In genomic region chrX:56114437-56114787, GRCh38 we compare ENCODE assay signal across 24 cellular contexts.
"Had no signal": no experiment of that assay in that cellular context is flagged by ENCODE, and none has a peak within 500 bp of the region (broad histone marks: within the 10 kb centered on the region; RNA-seq: fewer than 3 reads in every experiment).

No MANE protein-coding gene starts in this region.

- H3K27ac Mint-ChIP-seq: naive thymus-derived CD4-positive, alpha-beta T cell; natural killer cell; nephron; neural progenitor cell; stimulated activated effector memory CD8-positive, alpha-beta T cell treated with anti-CD3 and anti-CD28 coated beads, Interleukin-12 subunit alpha, Interleukin-12 subunit beta, amount 100 ng/mL, for 72 hours; stimulated activated naive B cell treated with anti-CD40 and anti-IgM and Interleukin-4, amounts not matched to agents 10 μg/mL and 1 μg/mL and 100 μg/mL, for 72 hours; stimulated activated naive CD8-positive, alpha-beta T cell treated with anti-CD3 and anti-CD28 coated beads, Interleukin-15, Interleukin-2, amounts not matched to agents 100 ng/mL and 50 ng/mL, for 24 hours had no signal

- H3K4me1 Mint-ChIP-seq: naive thymus-derived CD4-positive, alpha-beta T cell; natural killer cell; nephron; neural progenitor cell; stimulated activated effector memory CD8-positive, alpha-beta T cell treated with anti-CD3 and anti-CD28 coated beads, Interleukin-12 subunit alpha, Interleukin-12 subunit beta, amount 100 ng/mL, for 72 hours had no signal

- H3K4me1 ChIP-seq: neural progenitor cell, pancreas, psoas muscle, right lobe of liver, sigmoid colon, stomach, thyroid gland, tibial nerve, upper lobe of left lung, vagina had no signal

- H3K27ac ChIP-seq: neural progenitor cell, pancreas, psoas muscle, right lobe of liver, sigmoid colon, stomach, thoracic aorta, thyroid gland, tibial nerve, vagina had no signal

- H3K27me3 Mint-ChIP-seq: naive thymus-derived CD4-positive, alpha-beta T cell; stimulated activated naive B cell treated with anti-CD40 and anti-IgM and Interleukin-4, amounts not matched to agents 10 μg/mL and 1 μg/mL and 100 μg/mL, for 72 hours; stimulated activated naive CD8-positive, alpha-beta T cell treated with anti-CD3 and anti-CD28 coated beads, Interleukin-15, Interleukin-2, amounts not matched to agents 100 ng/mL and 50 ng/mL, for 24 hours had no signal

- DNase-seq: naive thymus-derived CD4-positive, alpha-beta T cell; natural killer cell; occipital lobe; psoas muscle; right lobe of liver; sigmoid colon; stimulated activated CD4-positive, alpha-beta T cell treated with anti-CD3 and anti-CD28 coated beads, Interleukin-15, amount 100 ng/mL, for 24 hours; stimulated activated CD4-positive, alpha-beta T cell treated with anti-CD3 and anti-CD28 coated beads, Interleukin-2, amount 100 ng/mL, for 24 hours; stimulated activated CD4-positive, alpha-beta T cell treated with anti-CD3 and anti-CD28 coated beads, Interleukin-2, amount 100 ng/mL, for 48 hours; stimulated activated CD4-positive, alpha-beta T cell treated with anti-CD3 and anti-CD28 coated beads, Interleukin-4, amount 100 ng/mL, for 24 hours; stimulated activated naive B cell treated with anti-CD40 and anti-IgM and Interleukin-4, amounts not matched to agents 10 μg/mL and 1 μg/mL and 100 μg/mL, for 72 hours; stimulated activated naive CD4-positive, alpha-beta T cell treated with Interleukin-2 at 50 U/mL for 16 hours; stomach; thyroid gland had no signal

- H3K36me3 Mint-ChIP-seq: neural progenitor cell; stimulated activated effector memory CD8-positive, alpha-beta T cell treated with anti-CD3 and anti-CD28 coated beads, Interleukin-12 subunit alpha, Interleukin-12 subunit beta, amount 100 ng/mL, for 72 hours had no signal

- H3K9me3 ChIP-seq: pancreas, psoas muscle, right lobe of liver, sigmoid colon, stomach, thoracic aorta, thyroid gland, tibial nerve, upper lobe of left lung, vagina had no signal

- H2AFZ ChIP-seq: neural progenitor cell had no signal

- H3K36me3 ChIP-seq: neural progenitor cell, pancreas, right lobe of liver, sigmoid colon, stomach, thoracic aorta, thyroid gland, tibial nerve, upper lobe of left lung, vagina had no signal

- H3K9ac ChIP-seq: neural progenitor cell had no signal

- H3K4me3 Mint-ChIP-seq: naive thymus-derived CD4-positive, alpha-beta T cell; natural killer cell; nephron; neural progenitor cell; stimulated activated effector memory CD8-positive, alpha-beta T cell treated with anti-CD3 and anti-CD28 coated beads, Interleukin-12 subunit alpha, Interleukin-12 subunit beta, amount 100 ng/mL, for 72 hours; stimulated activated naive B cell treated with anti-CD40 and anti-IgM and Interleukin-4, amounts not matched to agents 10 μg/mL and 1 μg/mL and 100 μg/mL, for 72 hours; stimulated activated naive CD8-positive, alpha-beta T cell treated with anti-CD3 and anti-CD28 coated beads, Interleukin-15, Interleukin-2, amounts not matched to agents 100 ng/mL and 50 ng/mL, for 24 hours had no signal

- ATAC-seq: naive thymus-derived CD4-positive, alpha-beta T cell; natural killer cell; pancreas; psoas muscle; right cardiac atrium; stimulated activated effector memory CD8-positive, alpha-beta T cell treated with anti-CD3 and anti-CD28 coated beads, Interleukin-12 subunit alpha, Interleukin-12 subunit beta, amount 100 ng/mL, for 72 hours; stimulated activated naive B cell treated with anti-CD40 and anti-IgM and Interleukin-4, amounts not matched to agents 10 μg/mL and 1 μg/mL and 100 μg/mL, for 72 hours had no signal

- H3K4me2 ChIP-seq: neural progenitor cell had no signal

- H3K4me3 ChIP-seq: neural progenitor cell, pancreas, psoas muscle, right lobe of liver, sigmoid colon, stomach, thoracic aorta, thyroid gland, tibial nerve, upper lobe of left lung, vagina had no signal

- H3K9me3 Mint-ChIP-seq: stimulated activated naive CD8-positive, alpha-beta T cell treated with anti-CD3 and anti-CD28 coated beads, Interleukin-15, Interleukin-2, amounts not matched to agents 100 ng/mL and 50 ng/mL, for 24 hours had no signal

- H3K27me3 ChIP-seq: neural progenitor cell, sigmoid colon, stomach, thyroid gland, tibial nerve, upper lobe of left lung, vagina had no signal
